In the genomic region with DNA sequence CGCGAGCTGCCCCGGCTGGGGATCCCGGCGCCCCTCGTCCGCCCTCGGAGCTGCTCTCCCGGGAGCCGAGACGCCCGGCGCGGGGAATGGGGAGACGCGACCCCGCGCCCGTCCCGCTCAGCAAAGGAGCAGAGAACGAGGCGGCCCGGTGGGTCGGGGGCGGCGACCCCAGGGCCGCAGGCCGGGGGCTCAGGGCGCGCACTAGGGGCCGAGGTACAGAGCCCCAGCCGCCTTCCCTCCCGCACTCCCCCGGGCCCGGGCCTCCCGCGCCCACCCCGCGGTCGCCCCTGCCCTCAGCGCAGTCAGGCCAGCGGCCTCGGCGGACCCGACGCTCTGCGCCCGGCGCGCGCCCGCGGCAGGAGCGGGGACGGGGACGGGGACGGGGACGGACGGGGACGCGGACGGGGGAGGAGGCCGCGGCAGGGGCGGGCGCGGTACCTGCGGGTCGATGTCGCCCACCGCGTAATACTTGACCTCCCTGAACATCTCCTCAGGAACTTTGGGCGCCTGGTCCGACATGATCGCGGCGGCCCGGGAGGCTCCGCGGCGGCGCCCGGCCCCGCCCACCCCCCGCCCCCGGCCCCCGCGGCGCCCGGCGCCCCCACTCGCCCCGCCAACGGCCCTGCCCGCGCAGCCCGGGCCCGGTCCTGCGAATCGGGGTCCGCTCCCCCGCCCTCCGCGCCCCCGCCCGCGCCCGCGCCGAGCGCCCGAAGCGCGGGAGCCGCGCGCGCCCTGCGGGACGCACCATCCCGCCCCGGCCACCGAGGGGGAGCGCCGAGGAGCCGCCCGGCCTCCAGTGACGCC, we compare ENCODE assay signal across 8 cellular contexts. TPM values are rescaled to one million over a fixed set of nuclear protein-coding genes. Genes with fewer than 3 reads are reported as not detected.
DNase-seq lines count a peak whose midpoint lies in the region; ATAC-seq and TF ChIP-seq lines count a peak whose summit lies in the region.

TSS of gene PAXIP1 (minus strand) at position 714 of the 804 bp plus-strand sequence. CDS start at position 519, 195 bp downstream.

- peak within 1 kb of the TSS; percentile 92 for H3K27ac Mint-ChIP-seq in activated naive CD8-positive, alpha-beta T cell treated with anti-CD3 and anti-CD28 coated beads, Interleukin-2, amount 10 ng/mL, durations not matched to agents 7 days and 5 days

- peak within 1 kb of the TSS; percentile 92 for H3K4me3 Mint-ChIP-seq in activated naive CD8-positive, alpha-beta T cell treated with anti-CD3 and anti-CD28 coated beads, Interleukin-2, amount 10 ng/mL, durations not matched to agents 7 days and 5 days

- CTCF ChIA-PET in RWPE1 (lab: Yijun Ruan, JAX) = interaction anchor here (0.6 kb wide), 1 partner anchor 75 kb away, joined by 3 read pairs; no protein-coding TSS in a partner anchor

- peak within 1 kb of the TSS; percentile 83 for H3K27ac ChIP-seq in RWPE1

- intact Hi-C loops in left ventricle myocardium superior (cut with micrococcal nuclease) = no loop called here

- peak; percentile 66 for ATAC-seq in GM19328 (IDR thresholded peaks at IDR 0.05; ENCODE audit: unreplicated experiment)
- peak; percentile 64 for ATAC-seq in HG03439 (IDR thresholded peaks at IDR 0.05; ENCODE audit: unreplicated experiment)
- peak; percentile 68 for ATAC-seq in activated naive CD8-positive, alpha-beta T cell treated with anti-CD3 and anti-CD28 coated beads, Interleukin-2, amount 10 ng/mL, durations not matched to agents 7 days and 5 days (ENCODE audit: low read depth)
- peak; percentile 79 for ATAC-seq in left ventricle myocardium superior

- H3K36me3 Mint-ChIP-seq in activated naive CD8-positive, alpha-beta T cell treated with anti-CD3 and anti-CD28 coated beads, Interleukin-2, amount 10 ng/mL, durations not matched to agents 7 days and 5 days = peaks cover 5% of the 10 kb centered on the region

- H3K4me1 Mint-ChIP-seq in activated naive CD8-positive, alpha-beta T cell treated with anti-CD3 and anti-CD28 coated beads, Interleukin-2, amount 10 ng/mL, durations not matched to agents 7 days and 5 days = peaks cover 12% of the 10 kb centered on the region

- no peaks in the 10 kb centered on the region for H3K27me3 Mint-ChIP-seq in activated naive CD8-positive, alpha-beta T cell treated with anti-CD3 and anti-CD28 coated beads, Interleukin-2, amount 10 ng/mL, durations not matched to agents 7 days and 5 days

- DNase-seq in D341Med (ENCODE audit: low spot score) = peak; percentile 95
- DNase-seq in RWPE1 (ENCODE audit: low spot score) = peak; percentile 55
- peak; percentile 70 for DNase-seq in activated naive CD8-positive, alpha-beta T cell treated with anti-CD3 and anti-CD28 coated beads, Interleukin-2, amount 10 ng/mL, durations not matched to agents 7 days and 5 days
- peak; percentile 78 for DNase-seq in left ventricle myocardium superior
- peak; percentile 80 for DNase-seq in putamen (ENCODE audit: low spot score)
- no peak for DNase-seq in kidney glomerular epithelial cell (lab: John Stamatoyannopoulos, UW)

- POLR2A ChIA-PET in RWPE1 (lab: Yijun Ruan, JAX; ENCODE audit: low non-redundant PET) = no interaction called here
- POLR2A ChIA-PET in activated naive CD8-positive, alpha-beta T cell treated with anti-CD3 and anti-CD28 coated beads, Interleukin-2, amount 10 ng/mL, durations not matched to agents 7 days and 5 days (lab: Charles Lee) = interaction anchor here (0.7 to 1.6 kb wide), 10 partner anchors 11 to 642 kb away, joined by 3 to 15 read pairs (median 3); partner anchors contain the start of genes INSIG1 and RBM33

- TF ChIP-seq CTCF in RWPE1 (conservative IDR thresholded peaks at IDR 0.05; ENCODE audit: low read depth) = no peak

- no peaks in the 10 kb centered on the region for H3K9me3 Mint-ChIP-seq in activated naive CD8-positive, alpha-beta T cell treated with anti-CD3 and anti-CD28 coated beads, Interleukin-2, amount 10 ng/mL, durations not matched to agents 7 days and 5 days

RNA-seq across cellular contexts. Expression of gene PAXIP1, which starts in this region (rescaled TPM):
- 10 to 100 TPM; 29.0 to 32.0 TPM for total RNA-seq in activated naive CD8-positive, alpha-beta T cell treated with anti-CD3 and anti-CD28 coated beads, Interleukin-2, amount 10 ng/mL, durations not matched to agents 7 days and 5 days
- total RNA-seq in left ventricle myocardium superior = 7.1 TPM
